1 cellular context compared by ENCODE assay signal in genomic region chr16:81505011-81505660, GRCh38.
TF ChIP-seq lines count a peak whose summit lies in the region.

No MANE protein-coding gene starts in this region.

TF ChIP-seq in K562, 482 proteins besides CTCF, POLR2A, EP300 and RAD21 (continued from another document and continues in another):
- TF ChIP-seq CHD7 (IDR thresholded peaks at IDR 0.05; ENCODE audit: low read depth, low read length): no peak
- TF ChIP-seq SUPT5H (IDR thresholded peaks at IDR 0.05): peak; percentile 64
- no peak for TF ChIP-seq HEY1 (CRISPR knock-in tag; IDR thresholded peaks at IDR 0.05; ENCODE audit: borderline replicate concordance)
- TF ChIP-seq PBX2 (CRISPR knock-in tag; IDR thresholded peaks at IDR 0.05; ENCODE audit: low read depth): no peak
- TF ChIP-seq PBX2 (tag; conservative IDR thresholded peaks at IDR 0.05; ENCODE audit: low read depth): peak; percentile 38; the same call in 1 of the 2 replicates
- TF ChIP-seq ATF7 (IDR thresholded peaks at IDR 0.05): peak; percentile 69
- no peak for TF ChIP-seq SREBF1 (IDR thresholded peaks at IDR 0.05; ENCODE audit: borderline replicate concordance, low read depth, low read length)
- peak; percentile 84 for TF ChIP-seq TFAP4 (CRISPR knock-in tag; IDR thresholded peaks at IDR 0.05; ENCODE audit: borderline replicate concordance)
- TF ChIP-seq POLR2AphosphoS5 (IDR thresholded peaks at IDR 0.05; ENCODE audit: control insufficient read depth, insufficient read depth, low read depth, low read length): peak; percentile 65; the same call in 1 of the 2 replicates
- TF ChIP-seq HNRNPUL1 (IDR thresholded peaks at IDR 0.05; ENCODE audit: low read length): no peak
- TF ChIP-seq ZBTB1 (CRISPR knock-in tag; IDR thresholded peaks at IDR 0.05; ENCODE audit: borderline replicate concordance, low read depth): no peak
- no peak for TF ChIP-seq ZNF609 (CRISPR knock-in tag; IDR thresholded peaks at IDR 0.05; ENCODE audit: borderline replicate concordance)
- TF ChIP-seq ZNF668 (CRISPR knock-in tag; IDR thresholded peaks at IDR 0.05): no peak
- no peak for TF ChIP-seq ESRRB (CRISPR knock-in tag; IDR thresholded peaks at IDR 0.05; ENCODE audit: borderline replicate concordance)
- TF ChIP-seq ZNF24 (IDR thresholded peaks at IDR 0.05): no peak
- no peak; the same call in 1 of the 2 replicates for TF ChIP-seq PML (IDR thresholded peaks at IDR 0.05; ENCODE audit: low read length)
- no peak for TF ChIP-seq PHTF2 (CRISPR knock-in tag; IDR thresholded peaks at IDR 0.05)
- TF ChIP-seq U2AF2 (optimal IDR thresholded peaks at IDR 0.05; ENCODE audit: low read depth, low read length): no peak
- TF ChIP-seq DDX20 (tag; IDR thresholded peaks at IDR 0.05; ENCODE audit: low read depth): no peak
- TF ChIP-seq MAX (CRISPR knock-in tag; IDR thresholded peaks at IDR 0.05): peak; percentile 98
- 0 out of 2 replicates have a peak, but pooled peaks have one; percentile 33 for TF ChIP-seq ZBTB2 (IDR thresholded peaks at IDR 0.05)
- no peak for TF ChIP-seq ARID3A (IDR thresholded peaks at IDR 0.05; ENCODE audit: borderline replicate concordance, low read depth, low read length)
- no peak for TF ChIP-seq NONO (IDR thresholded peaks at IDR 0.05; ENCODE audit: low read depth in 2 of 2, low read length in 1 of 2)
- TF ChIP-seq ZNF124 (CRISPR knock-in tag; IDR thresholded peaks at IDR 0.05): no peak
- TF ChIP-seq MXD1 (CRISPR knock-in tag; IDR thresholded peaks at IDR 0.05; ENCODE audit: borderline replicate concordance, poor library complexity, severe bottlenecking): peak; percentile 62
- TF ChIP-seq CBX3 (IDR thresholded peaks at IDR 0.05; ENCODE audit: borderline replicate concordance in 1 of 2, low read length in 2 of 2): peak in 1 of 2 experiments; percentile 43; a peak in 1 of 3 replicates
- TF ChIP-seq ZNF23 (CRISPR knock-in tag; IDR thresholded peaks at IDR 0.05): no peak
- no peak for TF ChIP-seq HCFC1 (IDR thresholded peaks at IDR 0.05; ENCODE audit: low read depth, low read length)
- no peak for TF ChIP-seq E2F5 (CRISPR knock-in tag; IDR thresholded peaks at IDR 0.05)
- no peak for TF ChIP-seq ZFPM2 (CRISPR knock-in tag; IDR thresholded peaks at IDR 0.05)
- no peak for TF ChIP-seq ARHGAP35 (IDR thresholded peaks at IDR 0.05; ENCODE audit: partially characterized antibody)
